1 cellular context compared by ENCODE assay signal in genomic region chr12:108594960-108595710, GRCh38.
A peak's percentile ranks its signal among the peaks of the same experiment; 100 is the strongest.
TF ChIP-seq lines count a peak whose summit lies in the region.

No MANE protein-coding gene starts in this region.

TF ChIP-seq in K562, 482 proteins besides CTCF, POLR2A, EP300 and RAD21 (continues in another document):
- TF ChIP-seq MTA2 (IDR thresholded peaks at IDR 0.05; ENCODE audit: low read depth) = no peak
- no peak for TF ChIP-seq JUNB (CRISPR knock-in tag; conservative IDR thresholded peaks at IDR 0.05)
- TF ChIP-seq SREBF2 (CRISPR knock-in tag; IDR thresholded peaks at IDR 0.05) = no peak
- TF ChIP-seq HNRNPK (IDR thresholded peaks at IDR 0.05; ENCODE audit: low read depth, low read length, poor library complexity, severe bottlenecking) = no peak
- TF ChIP-seq RCOR1 (IDR thresholded peaks at IDR 0.05; ENCODE audit: borderline replicate concordance in 1 of 2, low read depth in 2 of 2, low read length in 2 of 2) = peak in 1 of 2 experiments; percentile 31; a peak in 1 of 4 replicates
- TF ChIP-seq TCF7 (IDR thresholded peaks at IDR 0.05; ENCODE audit: borderline replicate concordance) = no peak
- no peak for TF ChIP-seq ZBTB33 (CRISPR knock-in tag; IDR thresholded peaks at IDR 0.05)
- no peak for TF ChIP-seq NFE2L1 (tag; IDR thresholded peaks at IDR 0.05; ENCODE audit: borderline replicate concordance, low read depth)
- TF ChIP-seq ARHGAP35 (IDR thresholded peaks at IDR 0.05; ENCODE audit: partially characterized antibody) = peak; percentile 51
- TF ChIP-seq BCOR (IDR thresholded peaks at IDR 0.05) = peak; percentile 90
- no peak for TF ChIP-seq MCM5 (IDR thresholded peaks at IDR 0.05; ENCODE audit: low read depth)
- TF ChIP-seq RBM25 (IDR thresholded peaks at IDR 0.05; ENCODE audit: low read depth, low read length, severe bottlenecking) = peak; percentile 81
- TF ChIP-seq ZFP36 (IDR thresholded peaks at IDR 0.05; ENCODE audit: low read depth, low read length, partially characterized antibody) = peak; percentile 20
- TF ChIP-seq GATAD2B (IDR thresholded peaks at IDR 0.05; ENCODE audit: borderline replicate concordance) = no peak
- TF ChIP-seq GATA2 (CRISPR knock-in tag; IDR thresholded peaks at IDR 0.05) = no peak
- no peak for TF ChIP-seq HES1 (IDR thresholded peaks at IDR 0.05; ENCODE audit: low read depth)
- no peak for TF ChIP-seq SNIP1 (IDR thresholded peaks at IDR 0.05; ENCODE audit: low read depth)
- TF ChIP-seq MCM7 (IDR thresholded peaks at IDR 0.05) = no peak
- TF ChIP-seq BMI1 (IDR thresholded peaks at IDR 0.05; ENCODE audit: low read length) = no peak
- TF ChIP-seq CAMTA2 (CRISPR knock-in tag; conservative IDR thresholded peaks at IDR 0.05) = no peak
- no peak for TF ChIP-seq MAFG (tag; conservative IDR thresholded peaks at IDR 0.05)
- TF ChIP-seq HSF4 (CRISPR knock-in tag; IDR thresholded peaks at IDR 0.05; ENCODE audit: borderline replicate concordance) = no peak
- TF ChIP-seq RREB1 (CRISPR knock-in tag; IDR thresholded peaks at IDR 0.05) = no peak
- no peak for TF ChIP-seq MYNN (IDR thresholded peaks at IDR 0.05)
- TF ChIP-seq MYNN (CRISPR knock-in tag; IDR thresholded peaks at IDR 0.05) = no peak
- no peak for TF ChIP-seq THAP7 (CRISPR knock-in tag; IDR thresholded peaks at IDR 0.05)
- no peak for TF ChIP-seq BRD4 (IDR thresholded peaks at IDR 0.05)
- peak; percentile 32; the same call in 1 of the 2 replicates for TF ChIP-seq CBX1 (IDR thresholded peaks at IDR 0.05; ENCODE audit: low read depth)
- peak; percentile 66 for TF ChIP-seq PHF20 (IDR thresholded peaks at IDR 0.05; ENCODE audit: partially characterized antibody)
- TF ChIP-seq ZNF318 (IDR thresholded peaks at IDR 0.05; ENCODE audit: borderline replicate concordance in 1 of 2, low read depth in 1 of 2) = no peak
- no peak for TF ChIP-seq DNMT1 (IDR thresholded peaks at IDR 0.05)
- TF ChIP-seq ZNF395 (CRISPR knock-in tag; IDR thresholded peaks at IDR 0.05) = no peak
- no peak for TF ChIP-seq TCF7L2 (IDR thresholded peaks at IDR 0.05; ENCODE audit: low read depth, low read length)
- no peak for TF ChIP-seq ARID4B (CRISPR knock-in tag; IDR thresholded peaks at IDR 0.05)
- no peak for TF ChIP-seq HMG20B (CRISPR knock-in tag; IDR thresholded peaks at IDR 0.05)
